8 cellular contexts compared by ENCODE assay signal in the genomic region with DNA sequence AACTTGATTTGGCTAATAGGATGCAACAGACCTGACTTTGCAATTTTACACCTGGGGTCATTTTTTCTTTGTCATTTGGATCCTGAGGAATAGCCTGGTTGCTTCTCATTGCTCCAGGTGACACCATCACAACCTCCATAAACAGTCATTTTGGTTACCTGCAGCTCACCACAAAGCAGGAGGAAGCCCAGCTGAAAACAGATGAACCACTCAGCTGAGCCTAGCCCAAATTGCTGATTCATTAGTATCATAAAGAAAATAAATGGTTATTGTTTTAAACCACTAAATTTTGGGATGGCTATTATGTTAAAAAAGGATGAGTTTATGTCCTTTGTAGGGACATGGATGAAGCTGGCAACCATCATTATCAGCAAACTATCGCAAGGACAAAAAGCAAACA.
"Had no signal": no experiment of that assay in that cellular context is flagged by ENCODE, and none has a peak within 500 bp of the region (broad histone marks: within the 10 kb centered on the region; RNA-seq: fewer than 3 reads in every experiment).

No MANE protein-coding gene starts in this region.

- ATAC-seq: K562 had no signal

- H3K36me3 Mint-ChIP-seq: IgD-negative memory B cell had no signal

- H3K4me3 ChIP-seq: K562 had no signal

- H3K27ac ChIP-seq: HL-60, KMS-11 had no signal

- H3K9ac ChIP-seq: KMS-11 had no signal

- H3K27ac Mint-ChIP-seq: IgD-negative memory B cell had no signal

- FAIRE-seq: HTR-8/SVneo, K562 had no signal

- DNase-seq: IMR-90, KBM-7, KG1 had no signal

- H3K27me3 Mint-ChIP-seq: IgD-negative memory B cell had no signal

- H3K4me3 Mint-ChIP-seq: IgD-negative memory B cell had no signal

- H3K4me1 Mint-ChIP-seq: IgD-negative memory B cell had no signal

- H3K4me2 ChIP-seq: KMS-11 had no signal
